In genomic region chr14:59075503-59075902, GRCh38 we compare ENCODE assay signal across 22 cellular contexts.
"Had no signal": no experiment of that assay in that cellular context is flagged by ENCODE, and none has a peak within 500 bp of the region (broad histone marks: within the 10 kb centered on the region; RNA-seq: fewer than 3 reads in every experiment).

No MANE protein-coding gene starts in this region.

- H3K9me3 ChIP-seq: gastrocnemius medialis, prostate gland, right atrium auricular region, testis, tibial nerve, upper lobe of right lung, uterus had no signal

- H3K27ac ChIP-seq: gastrocnemius medialis, neural progenitor cell, prostate gland, right atrium auricular region, testis, tibial nerve, upper lobe of right lung, uterus had no signal

- H3K4me2 ChIP-seq: neural progenitor cell had no signal

- H3K4me1 ChIP-seq: gastrocnemius medialis, neural progenitor cell, prostate gland, right atrium auricular region, testis, tibial nerve, upper lobe of right lung, uterus had no signal

- H3K36me3 ChIP-seq: gastrocnemius medialis, neural progenitor cell, prostate gland, right atrium auricular region, tibial nerve, upper lobe of right lung, uterus had no signal

- H3K9ac ChIP-seq: neural progenitor cell had no signal

- H2AFZ ChIP-seq: neural progenitor cell had no signal

- H3K27me3 ChIP-seq: gastrocnemius medialis, neural progenitor cell, right atrium auricular region, testis, tibial nerve, uterus had no signal

- H3K4me3 ChIP-seq: gastrocnemius medialis, lung, neural progenitor cell, prostate gland, right atrium auricular region, testis, tibial nerve, upper lobe of right lung, uterus had no signal

- ATAC-seq: effector memory CD8-positive, alpha-beta T cell; gastrocnemius medialis; left cardiac atrium; natural killer cell treated with Interleukin-12 subunit alpha and Interleukin-12 subunit beta and Interleukin-15 and Interleukin-18, amount 100 ng/mL, for 72 hours; sciatic nerve; stimulated activated memory B cell treated with anti-CD40 and anti-IgM and Interleukin-4, amounts not matched to agents 10 μg/mL and 1 μg/mL and 100 μg/mL, for 72 hours; stimulated activated naive CD8-positive, alpha-beta T cell treated with anti-CD3 and anti-CD28 coated beads, Interleukin-15, Interleukin-2, amounts not matched to agents 100 U/mL and 50 U/mL, for 24 hours; upper lobe of right lung had no signal

- DNase-seq: cerebellar nuclear complex; cortex of kidney; effector memory CD8-positive, alpha-beta T cell; erythroblast; gastrocnemius medialis; head of caudate nucleus; left cardiac atrium; naive B cell; stimulated activated CD4-positive, alpha-beta T cell treated with anti-CD3 and anti-CD28 coated beads, Interleukin-4, amount 100 ng/mL, for 4 hours; stimulated activated naive CD8-positive, alpha-beta T cell treated with anti-CD3 and anti-CD28 coated beads, Interleukin-15, Interleukin-2, amounts not matched to agents 100 U/mL and 50 U/mL, for 24 hours; substantia nigra; testis; upper lobe of right lung; uterus had no signal
